1 cellular context compared by ENCODE assay signal in the genomic region with DNA sequence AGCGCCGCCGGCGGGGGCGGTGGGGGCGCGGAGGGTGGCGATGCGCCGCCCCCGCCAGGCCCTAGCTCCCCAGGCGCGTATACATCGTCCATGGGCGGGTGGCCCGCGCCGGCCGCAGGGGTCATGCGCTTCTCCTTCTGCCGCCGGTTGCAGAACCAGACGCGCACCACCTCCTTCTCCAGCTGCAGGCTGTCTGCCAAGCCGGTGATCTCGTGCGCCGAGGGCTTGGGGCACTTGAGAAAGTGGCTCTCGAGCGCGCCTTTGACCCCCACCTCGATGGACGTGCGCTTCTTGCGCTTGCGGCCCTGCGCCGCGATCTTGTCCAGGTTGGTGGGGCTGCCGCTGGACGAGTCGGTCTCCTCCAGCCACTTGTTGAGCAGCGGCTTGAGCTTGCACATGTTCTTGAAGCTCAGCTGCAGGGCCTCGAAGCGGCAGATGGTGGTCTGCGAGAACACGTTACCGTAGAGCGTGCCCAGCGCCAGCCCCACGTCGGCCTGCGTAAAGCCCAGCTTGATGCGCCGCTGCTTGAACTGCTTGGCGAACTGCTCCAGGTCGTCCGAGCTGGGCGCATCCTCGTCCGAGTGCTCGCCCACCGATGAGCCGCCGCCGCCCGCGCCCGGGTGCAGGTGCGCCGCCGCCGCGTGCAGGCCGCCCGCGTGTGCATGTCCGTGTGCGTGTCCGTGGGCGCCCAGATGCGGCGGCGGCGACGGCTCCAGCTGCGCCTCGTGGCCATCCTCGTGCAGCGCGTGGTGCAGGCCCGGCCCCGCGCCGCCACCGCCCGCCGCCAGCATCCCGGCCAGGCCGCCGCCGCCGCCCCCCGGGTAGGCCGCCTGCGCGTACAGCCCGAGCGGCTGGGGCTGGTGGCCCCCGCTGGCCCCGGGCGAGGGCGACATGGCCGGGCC.
A peak's percentile ranks its signal among the peaks of the same experiment; 100 is the strongest.
TF ChIP-seq lines count a peak whose summit lies in the region.

No MANE protein-coding gene starts in this region.

TF ChIP-seq in GM12878, 131 proteins besides CTCF, POLR2A, EP300 and RAD21:
- TF ChIP-seq, protein P1, sequence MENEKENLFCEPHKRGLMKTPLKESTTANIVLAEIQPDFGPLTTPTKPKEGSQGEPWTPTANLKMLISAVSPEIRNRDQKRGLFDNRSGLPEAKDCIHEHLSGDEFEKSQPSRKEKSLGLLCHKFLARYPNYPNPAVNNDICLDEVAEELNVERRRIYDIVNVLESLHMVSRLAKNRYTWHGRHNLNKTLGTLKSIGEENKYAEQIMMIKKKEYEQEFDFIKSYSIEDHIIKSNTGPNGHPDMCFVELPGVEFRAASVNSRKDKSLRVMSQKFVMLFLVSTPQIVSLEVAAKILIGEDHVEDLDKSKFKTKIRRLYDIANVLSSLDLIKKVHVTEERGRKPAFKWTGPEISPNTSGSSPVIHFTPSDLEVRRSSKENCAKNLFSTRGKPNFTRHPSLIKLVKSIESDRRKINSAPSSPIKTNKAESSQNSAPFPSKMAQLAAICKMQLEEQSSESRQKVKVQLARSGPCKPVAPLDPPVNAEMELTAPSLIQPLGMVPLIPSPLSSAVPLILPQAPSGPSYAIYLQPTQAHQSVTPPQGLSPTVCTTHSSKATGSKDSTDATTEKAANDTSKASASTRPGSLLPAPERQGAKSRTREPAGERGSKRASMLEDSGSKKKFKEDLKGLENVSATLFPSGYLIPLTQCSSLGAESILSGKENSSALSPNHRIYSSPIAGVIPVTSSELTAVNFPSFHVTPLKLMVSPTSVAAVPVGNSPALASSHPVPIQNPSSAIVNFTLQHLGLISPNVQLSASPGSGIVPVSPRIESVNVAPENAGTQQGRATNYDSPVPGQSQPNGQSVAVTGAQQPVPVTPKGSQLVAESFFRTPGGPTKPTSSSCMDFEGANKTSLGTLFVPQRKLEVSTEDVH (IDR thresholded peaks at IDR 0.05; ENCODE audit: low read depth, partially characterized antibody): no peak
- TF ChIP-seq NR2F1 (conservative IDR thresholded peaks at IDR 0.05) (peak; percentile 54; the same call in 1 of the 2 replicates), ASH2L (IDR thresholded peaks at IDR 0.05; ENCODE audit: borderline replicate concordance, low read depth) (no peak), SMAD1 (IDR thresholded peaks at IDR 0.05; ENCODE audit: low read depth, partially characterized antibody) (no peak), EZH2 (IDR thresholded peaks at IDR 0.05; ENCODE audit: borderline replicate concordance, control insufficient read depth, low read depth, low read length) (peak; percentile 88; the same call in 1 of the 2 replicates), RUNX3 (IDR thresholded peaks at IDR 0.05; ENCODE audit: low read length) (no peak), HDAC6 (IDR thresholded peaks at IDR 0.05; ENCODE audit: unreplicated experiment) (peak; percentile 60)
- TF ChIP-seq, protein P2, sequence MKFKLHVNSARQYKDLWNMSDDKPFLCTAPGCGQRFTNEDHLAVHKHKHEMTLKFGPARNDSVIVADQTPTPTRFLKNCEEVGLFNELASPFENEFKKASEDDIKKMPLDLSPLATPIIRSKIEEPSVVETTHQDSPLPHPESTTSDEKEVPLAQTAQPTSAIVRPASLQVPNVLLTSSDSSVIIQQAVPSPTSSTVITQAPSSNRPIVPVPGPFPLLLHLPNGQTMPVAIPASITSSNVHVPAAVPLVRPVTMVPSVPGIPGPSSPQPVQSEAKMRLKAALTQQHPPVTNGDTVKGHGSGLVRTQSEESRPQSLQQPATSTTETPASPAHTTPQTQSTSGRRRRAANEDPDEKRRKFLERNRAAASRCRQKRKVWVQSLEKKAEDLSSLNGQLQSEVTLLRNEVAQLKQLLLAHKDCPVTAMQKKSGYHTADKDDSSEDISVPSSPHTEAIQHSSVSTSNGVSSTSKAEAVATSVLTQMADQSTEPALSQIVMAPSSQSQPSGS (IDR thresholded peaks at IDR 0.05; ENCODE audit: low read length): no peak
- TF ChIP-seq, protein P3, sequence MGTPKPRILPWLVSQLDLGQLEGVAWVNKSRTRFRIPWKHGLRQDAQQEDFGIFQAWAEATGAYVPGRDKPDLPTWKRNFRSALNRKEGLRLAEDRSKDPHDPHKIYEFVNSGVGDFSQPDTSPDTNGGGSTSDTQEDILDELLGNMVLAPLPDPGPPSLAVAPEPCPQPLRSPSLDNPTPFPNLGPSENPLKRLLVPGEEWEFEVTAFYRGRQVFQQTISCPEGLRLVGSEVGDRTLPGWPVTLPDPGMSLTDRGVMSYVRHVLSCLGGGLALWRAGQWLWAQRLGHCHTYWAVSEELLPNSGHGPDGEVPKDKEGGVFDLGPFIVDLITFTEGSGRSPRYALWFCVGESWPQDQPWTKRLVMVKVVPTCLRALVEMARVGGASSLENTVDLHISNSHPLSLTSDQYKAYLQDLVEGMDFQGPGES (IDR thresholded peaks at IDR 0.05): no peak
